ENCODE assay signal across 18 cellular contexts in genomic region chr1:56799605-56800398, GRCh38. TPM values are rescaled to one million over a fixed set of nuclear protein-coding genes. Genes with fewer than 3 reads are reported as not detected.
DNase-seq lines count a peak whose midpoint lies in the region; ATAC-seq, FAIRE-seq and TF ChIP-seq lines count a peak whose summit lies in the region.
"Had no signal": no experiment of that assay in that cellular context is flagged by ENCODE, and none has a peak within 500 bp of the region (broad histone marks: within the 10 kb centered on the region; RNA-seq: fewer than 3 reads in every experiment).

No MANE protein-coding gene starts in this region.

- no peak overlapping the region for H3K9ac ChIP-seq in fibroblast of lung (ENCODE audit: insufficient read depth, low read length)
- H3K9ac ChIP-seq: BLaER1 had no signal

- H3K4me2 ChIP-seq in fibroblast of lung (ENCODE audit: extremely low read depth, insufficient read depth, low read length): no peak overlapping the region
- H3K4me2 ChIP-seq: BLaER1 had no signal

- H3K27me3 ChIP-seq in fibroblast of lung (ENCODE audit: control insufficient read depth, insufficient read depth, low read length) (no peaks in the 10 kb centered on the region), tibial artery (no peaks in the 10 kb centered on the region)
- H3K27me3 ChIP-seq: BLaER1 had no signal

- H3K4me1 ChIP-seq in fibroblast of lung (ENCODE audit: control insufficient read depth, extremely low read depth, insufficient read depth, low read length) (no peaks in the 10 kb centered on the region), tibial artery (no peaks in the 10 kb centered on the region)
- H3K4me1 ChIP-seq: BLaER1 had no signal

- TF ChIP-seq POLR2A in GM18505 (IDR thresholded peaks at IDR 0.05; ENCODE audit: borderline replicate concordance, extremely low read depth, insufficient read depth, insufficient read length): no peak

- ATAC-seq in GM18505 (IDR thresholded peaks at IDR 0.05; ENCODE audit: unreplicated experiment): no peak
- ATAC-seq: activated CD8-positive, alpha-beta T cell treated with anti-CD3 and anti-CD28 coated beads, Interleukin-2, amount 10 ng/mL, durations not matched to agents 7 days and 5 days had no signal

- no peaks in the 10 kb centered on the region for H3K79me2 ChIP-seq in fibroblast of lung (ENCODE audit: control insufficient read depth, insufficient read depth, low read length)

- no peaks in the 10 kb centered on the region for H4K20me1 ChIP-seq in fibroblast of lung (ENCODE audit: control insufficient read depth, extremely low read depth, insufficient read depth, low read length)
- H4K20me1 ChIP-seq: BLaER1 had no signal

- in situ Hi-C loops in GM13977 (cut with MboI; ENCODE audit: low pct_unique_long_range_greater_than_20kb, low sequenced_read_pairs, unreplicated experiment): no loop called here

- no peak overlapping the region for H3K27ac ChIP-seq in fibroblast of lung (ENCODE audit: insufficient read depth, low read length)
- H3K27ac ChIP-seq in tibial artery: no peak overlapping the region
- H3K27ac ChIP-seq: BLaER1 had no signal

- H2AFZ ChIP-seq in fibroblast of lung (ENCODE audit: low read length): no peak overlapping the region

- H3K9me3 ChIP-seq in fibroblast of lung (ENCODE audit: control insufficient read depth, insufficient read depth, low read depth, low read length): no peaks in the 10 kb centered on the region
- no peaks in the 10 kb centered on the region for H3K9me3 ChIP-seq in tibial artery
- H3K9me3 ChIP-seq: BLaER1 had no signal

- TF ChIP-seq CTCF in fibroblast of lung (conservative IDR thresholded peaks at IDR 0.05 in 1 of 2, IDR thresholded peaks at IDR 0.05 in 1 of 2; ENCODE audit: low read depth in 1 of 2, low read length in 2 of 2) (no peak), GM13977 (IDR thresholded peaks at IDR 0.05; ENCODE audit: extremely low read depth, insufficient read depth, missing control alignments) (no peak), tibial artery (IDR thresholded peaks at IDR 0.05) (no peak)

- FAIRE-seq in frontal cortex (lab: Jason Lieb, UNC): no peak
- FAIRE-seq: GM19239 had no signal

- intact Hi-C loops in tibial artery (cut with DNase I; ENCODE audit: low total_unique reads): no loop called here

- no peaks in the 10 kb centered on the region for H3K36me3 ChIP-seq in fibroblast of lung (ENCODE audit: control insufficient read depth, insufficient read depth, low read length)
- H3K36me3 ChIP-seq in tibial artery: no peaks in the 10 kb centered on the region
- H3K36me3 ChIP-seq: BLaER1 had no signal

- H3K4me3 ChIP-seq in fibroblast of lung (replicated peaks in 1 of 4; ENCODE audit: control extremely low read depth in 1 of 4, insufficient read depth in 1 of 4, low read depth in 3 of 4, low read length in 4 of 4) (no peak overlapping the region), tibial artery (no peak overlapping the region)
- H3K4me3 ChIP-seq: BLaER1 had no signal

- peak; percentile 90 for DNase-seq in EH (ENCODE audit: low read depth)
- DNase-seq in RPMI7951 (ENCODE audit: low read depth): peak; percentile 72
- peak; percentile 61 to 88 for DNase-seq in fibroblast of lung (ENCODE audit: low read depth in 2 of 2)
- DNase-seq in putamen (ENCODE audit: low spot score): peak; percentile 24
- DNase-seq in GM13977 (ENCODE audit: low spot score): no peak
- no peak for DNase-seq in tibial artery
- no peak for DNase-seq in frontal cortex (ENCODE audit: low spot score in 2 of 2)
- DNase-seq: activated CD8-positive, alpha-beta T cell treated with anti-CD3 and anti-CD28 coated beads, Interleukin-2, amount 10 ng/mL, durations not matched to agents 7 days and 5 days; islet precursor cell; NCI-H1048; retina; stimulated activated CD4-positive, alpha-beta T cell treated with anti-CD3 and anti-CD28 coated beads, Interleukin-1b, Interleukin-23, amount 100 ng/mL, for 48 hours; substantia nigra had no signal

RNA-seq across cellular contexts. Expression of gene FYB2, which starts 19.4 kb away (rescaled TPM):
- total RNA-seq in RPMI7951 (2014; rRNA removed; shearing (Covaris generic)): not detected in 2 replicates
- not detected in 2 replicates for total RNA-seq in fibroblast of lung
- polyA plus RNA-seq in fibroblast of lung: not detected in 2 replicates
- polyA plus RNA-seq in fibroblast of lung (2012): not detected in 2 replicates
- not detected in 2 replicates for polyA minus RNA-seq in fibroblast of lung (ENCODE audit: low replicate concordance)
- total RNA-seq in frontal cortex: under 0.01 TPM
- total RNA-seq: activated CD8-positive, alpha-beta T cell treated with anti-CD3 and anti-CD28 coated beads, Interleukin-2, amount 10 ng/mL, durations not matched to agents 7 days and 5 days; mesenteric fat pad had no signal

RNA-seq across cellular contexts. Expression of gene C8A, which starts 54.8 kb away (rescaled TPM):
- not detected in 2 replicates for total RNA-seq in RPMI7951 (2014; rRNA removed; shearing (Covaris generic))
- total RNA-seq in fibroblast of lung: not detected in 2 replicates
- not detected in 2 replicates for polyA plus RNA-seq in fibroblast of lung
- not detected in 2 replicates for polyA plus RNA-seq in fibroblast of lung (2012)
- not detected in 2 replicates for polyA minus RNA-seq in fibroblast of lung (ENCODE audit: low replicate concordance)
- total RNA-seq in frontal cortex: not detected
- total RNA-seq: activated CD8-positive, alpha-beta T cell treated with anti-CD3 and anti-CD28 coated beads, Interleukin-2, amount 10 ng/mL, durations not matched to agents 7 days and 5 days; mesenteric fat pad had no signal
- polyA plus RNA-seq: neural cell had no signal

Comparison
In these comparisons a context has a peak if more than half of its experiments do, and no peak if none do; other contexts are left out.
1. DNase-seq: peak in EH (single experiment), RPMI7951 (single experiment), fibroblast of lung (2 of 2) and putamen (single experiment); none in GM13977 (single experiment), tibial artery (0 of 2) and frontal cortex (0 of 2).